In genomic region chr9:8382266-8382665, GRCh38 we compare ENCODE assay signal across 16 cellular contexts.
DNase-seq lines count a peak whose midpoint lies in the region; ATAC-seq and TF ChIP-seq lines count a peak whose summit lies in the region.
"Had no signal": no experiment of that assay in that cellular context is flagged by ENCODE, and none has a peak within 500 bp of the region (broad histone marks: within the 10 kb centered on the region; RNA-seq: fewer than 3 reads in every experiment).

No MANE protein-coding gene starts in this region.

- WGBS in endodermal cell (ENCODE audit: insufficient coverage in 1 of 2, insufficient read length in 1 of 2), 2 experiments, result 20 to 67% methylated on average over 1 of the region's 1 CpG
- WGBS in smooth muscle cell (ENCODE audit: low lambda C conversion rate), result 55% methylated on average over 1 of the region's 1 CpG
- 55 to 76% (median 68%) methylated on average over 1 of the region's 1 CpG for WGBS in heart left ventricle, 4 donors

- TF ChIP-seq CTCF in endodermal cell (conservative IDR thresholded peaks at IDR 0.05), result no peak
- TF ChIP-seq CTCF in nephron (IDR thresholded peaks at IDR 0.05; ENCODE audit: unreplicated experiment in 3 of 3), result no peak
- no peak for TF ChIP-seq CTCF in smooth muscle cell (IDR thresholded peaks at IDR 0.05; ENCODE audit: borderline replicate concordance, insufficient read depth, poor library complexity, severe bottlenecking)
- TF ChIP-seq CTCF in heart left ventricle (IDR thresholded peaks at IDR 0.05), result no peak

- H3K27ac Mint-ChIP-seq in endodermal cell (no peak overlapping the region), nephron (peak overlapping the region in 2 of 3 experiments; percentile 28 to 32)
- H3K27ac Mint-ChIP-seq: CD4-positive, alpha-beta memory T cell; H9 had no signal

- H3K4me3 ChIP-seq in endodermal cell (ENCODE audit: low read length) (peak overlapping the region; percentile 47), smooth muscle cell (no peak overlapping the region), heart left ventricle (no peak overlapping the region)
- H3K4me3 ChIP-seq: GM23248 had no signal

- DNase-seq in HuH-7 (ENCODE audit: low spot score) (peak; percentile 2), endodermal cell (peak; percentile 48), smooth muscle cell (lab: John Stamatoyannopoulos, UW; ENCODE audit: unreplicated experiment) (no peak), heart left ventricle (no peak), NCI-H510A (lab: John Stamatoyannopoulos, UW) (no peak)
- DNase-seq: CD4-positive, alpha-beta memory T cell; COR-L47; DMS153; DND-41; GF-D8; GM23248; H9 had no signal

- H3K9me3 ChIP-seq in endodermal cell (ENCODE audit: control insufficient read depth, low read length) (no peaks in the 10 kb centered on the region), smooth muscle cell (replicated peaks; ENCODE audit: low read depth) (no peaks in the 10 kb centered on the region), heart left ventricle (no peaks in the 10 kb centered on the region)

- peaks cover 13% of the 10 kb centered on the region for H3K4me1 ChIP-seq in endodermal cell (ENCODE audit: control insufficient read depth, insufficient read depth, low read length)
- peaks cover 15% of the 10 kb centered on the region for H3K4me1 ChIP-seq in smooth muscle cell (ENCODE audit: low read depth)
- no peaks in the 10 kb centered on the region for H3K4me1 ChIP-seq in heart left ventricle

- peak overlapping the region; percentile 35 for H3K9ac ChIP-seq in endodermal cell (ENCODE audit: extremely low read depth, low read length, poor library complexity, severe bottlenecking)
- H3K9ac ChIP-seq in smooth muscle cell (ENCODE audit: low read depth), result no peak overlapping the region
- H3K9ac ChIP-seq: GM23248 had no signal

- H3K4me3 Mint-ChIP-seq in endodermal cell, result no peak overlapping the region
- no peak overlapping the region for H3K4me3 Mint-ChIP-seq in nephron
- H3K4me3 Mint-ChIP-seq: CD4-positive, alpha-beta memory T cell; H9 had no signal

- H3K36me3 Mint-ChIP-seq in endodermal cell (ENCODE audit: low read depth) (no peaks in the 10 kb centered on the region), nephron (ENCODE audit: low read depth) (peaks cover 30% of the 10 kb centered on the region)
- H3K36me3 Mint-ChIP-seq: CD4-positive, alpha-beta memory T cell had no signal

- no peaks in the 10 kb centered on the region for H3K27me3 Mint-ChIP-seq in endodermal cell (ENCODE audit: insufficient read depth)
- H3K27me3 Mint-ChIP-seq in nephron (ENCODE audit: low read depth), result peaks cover 7% of the 10 kb centered on the region
- H3K27me3 Mint-ChIP-seq: CD4-positive, alpha-beta memory T cell had no signal

- TF ChIP-seq POLR2A in heart left ventricle (IDR thresholded peaks at IDR 0.05), result no peak

- intact Hi-C loops in heart left ventricle (cut with DNase I), result no loop called here

- peaks cover 29% of the 10 kb centered on the region for H3K4me1 Mint-ChIP-seq in endodermal cell
- H3K4me1 Mint-ChIP-seq in nephron, result peaks cover 41% of the 10 kb centered on the region
- H3K4me1 Mint-ChIP-seq: CD4-positive, alpha-beta memory T cell had no signal

- no peaks in the 10 kb centered on the region for H3K36me3 ChIP-seq in endodermal cell (ENCODE audit: control insufficient read depth, insufficient read depth, low read length)
- H3K36me3 ChIP-seq in smooth muscle cell (ENCODE audit: low read depth), result no peaks in the 10 kb centered on the region
- no peaks in the 10 kb centered on the region for H3K36me3 ChIP-seq in heart left ventricle

- H3K79me2 ChIP-seq in smooth muscle cell (ENCODE audit: low read depth), result no peaks in the 10 kb centered on the region

- peaks cover 9% of the 10 kb centered on the region for H3F3A ChIP-seq in smooth muscle cell (ENCODE audit: low read depth)

- ATAC-seq in heart left ventricle, result no peak
- no peak for ATAC-seq in GM18873 (IDR thresholded peaks at IDR 0.05; ENCODE audit: low FRiP score, unreplicated experiment)
- ATAC-seq in HG02571 (IDR thresholded peaks at IDR 0.05; ENCODE audit: unreplicated experiment), result no peak
- ATAC-seq: HCT116 had no signal

- peak overlapping the region; percentile 48 for H3K4me2 ChIP-seq in smooth muscle cell

- no peaks in the 10 kb centered on the region for H3K9me3 Mint-ChIP-seq in endodermal cell
- no peaks in the 10 kb centered on the region for H3K9me3 Mint-ChIP-seq in nephron
- H3K9me3 Mint-ChIP-seq: CD4-positive, alpha-beta memory T cell; H9 had no signal

- H3K27ac ChIP-seq in endodermal cell (ENCODE audit: low read depth, low read length) (no peak overlapping the region), smooth muscle cell (ENCODE audit: low read depth) (peak overlapping the region; percentile 2), heart left ventricle (no peak overlapping the region)
- H3K27ac ChIP-seq: GM23248 had no signal

- no peaks in the 10 kb centered on the region for H4K20me1 ChIP-seq in smooth muscle cell (ENCODE audit: low read depth)

- no peaks in the 10 kb centered on the region for H3K27me3 ChIP-seq in endodermal cell (ENCODE audit: control insufficient read depth, insufficient read depth, low read length, poor library complexity, severe bottlenecking)
- H3K27me3 ChIP-seq in smooth muscle cell (ENCODE audit: low read depth), result no peaks in the 10 kb centered on the region
- H3K27me3 ChIP-seq in heart left ventricle, result no peaks in the 10 kb centered on the region

- H2AFZ ChIP-seq in smooth muscle cell (ENCODE audit: low read depth), result no peak overlapping the region
- H2AFZ ChIP-seq: GM23248 had no signal

Comparison
In these comparisons a context has a peak if more than half of its experiments do, and no peak if none do; other contexts are left out.
1. DNase-seq: peak in HuH-7 (single experiment) and endodermal cell (single experiment); none in smooth muscle cell (single experiment), heart left ventricle (0 of 5) and NCI-H510A (single experiment).